ENCODE assay signal across 28 cellular contexts in genomic region chr11:70519117-70519516, GRCh38.
A peak's percentile ranks its signal among the peaks of the same experiment; 100 is the strongest.
DNase-seq lines count a peak whose midpoint lies in the region; ATAC-seq and TF ChIP-seq lines count a peak whose summit lies in the region.
"Had no signal": no experiment of that assay in that cellular context is flagged by ENCODE, and none has a peak within 500 bp of the region (broad histone marks: within the 10 kb centered on the region; RNA-seq: fewer than 3 reads in every experiment).

No MANE protein-coding gene starts in this region.

- H3K27ac Mint-ChIP-seq in natural killer cell treated with Interleukin-12 subunit alpha and Interleukin-12 subunit beta and Interleukin-15 and Interleukin-18, amount 100 ng/mL, for 72 hours = no peak overlapping the region
- no peak overlapping the region for H3K27ac Mint-ChIP-seq in natural killer cell
- no peak overlapping the region for H3K27ac Mint-ChIP-seq in GM23338
- H3K27ac Mint-ChIP-seq: activated CD8-positive, alpha-beta T cell treated with anti-CD3 and anti-CD28 coated beads for 36 hours; CD4-positive, CD25-positive, alpha-beta regulatory T cell; HFFc6; IgD-negative memory B cell; nephron had no signal

- H3K36me3 ChIP-seq in PC-3 (ENCODE audit: low read depth, low read length) (no peaks in the 10 kb centered on the region), GM23338 (ENCODE audit: insufficient read depth) (no peaks in the 10 kb centered on the region)
- H3K36me3 ChIP-seq: brain microvascular endothelial cell, esophagus squamous epithelium, gastrocnemius medialis, ovary had no signal

- intact Hi-C loops in natural killer cell (cut with micrococcal nuclease) (no loop called here), PC-3 (cut with micrococcal nuclease) (no loop called here)

- H3K36me3 Mint-ChIP-seq in natural killer cell treated with Interleukin-12 subunit alpha and Interleukin-12 subunit beta and Interleukin-15 and Interleukin-18, amount 100 ng/mL, for 72 hours = no peaks in the 10 kb centered on the region
- no peaks in the 10 kb centered on the region for H3K36me3 Mint-ChIP-seq in natural killer cell
- no peaks in the 10 kb centered on the region; the same call in 2 of the 3 replicates for H3K36me3 Mint-ChIP-seq in GM23338 (ENCODE audit: low read depth)
- H3K36me3 Mint-ChIP-seq: CD4-positive, CD25-positive, alpha-beta regulatory T cell; IgD-negative memory B cell had no signal

- no peaks in the 10 kb centered on the region for H3K9me3 Mint-ChIP-seq in natural killer cell treated with Interleukin-12 subunit alpha and Interleukin-12 subunit beta and Interleukin-15 and Interleukin-18, amount 100 ng/mL, for 72 hours
- H3K9me3 Mint-ChIP-seq in natural killer cell = no peaks in the 10 kb centered on the region
- H3K9me3 Mint-ChIP-seq in GM23338 = no peaks in the 10 kb centered on the region
- H3K9me3 Mint-ChIP-seq: activated CD8-positive, alpha-beta T cell treated with anti-CD3 and anti-CD28 coated beads for 36 hours; HFFc6 had no signal

- peak; percentile 8 for DNase-seq in natural killer cell treated with Interleukin-12 subunit alpha and Interleukin-12 subunit beta and Interleukin-15 and Interleukin-18, amount 100 ng/mL, for 72 hours (ENCODE audit: low spot score)
- DNase-seq in natural killer cell (no peak), PC-3 (peak; percentile 25), fibroblast of peridontal ligament (ENCODE audit: extremely low read depth) (peak; percentile 8), GM23338 (ENCODE audit: low spot score) (no peak), EL (no peak), NCI-H1694 treated with DMSO at 0.1 percent for 48 hours (lab: John Stamatoyannopoulos, UW) (no peak), Ammon's horn (ENCODE audit: low spot score) (no peak)
- DNase-seq: 8988T; activated CD8-positive, alpha-beta T cell treated with anti-CD3 and anti-CD28 coated beads for 36 hours; activated naive CD4-positive, alpha-beta T cell treated with anti-CD3 and anti-CD28 coated beads, Interleukin-2, amount 50 U/mL, for 16 hours; brain microvascular endothelial cell; CD4-positive, CD25-positive, alpha-beta regulatory T cell; cerebellar nuclear complex; esophagus squamous epithelium; gastrocnemius medialis; HFFc6; left cardiac atrium; NCI-H1092 treated with DMSO at 0.1 percent for 48 hours; NCI-H2029; NCI-H510A treated with DMSO at 0.1 percent for 48 hours; stimulated activated CD4-positive, alpha-beta T cell treated with anti-CD3 and anti-CD28 coated beads, Interleukin-2, amount 100 ng/mL, for 24 hours; stimulated activated naive CD8-positive, alpha-beta T cell treated with anti-CD3 and anti-CD28 coated beads, Interleukin-15, Interleukin-2, amounts not matched to agents 100 U/mL and 50 U/mL, for 24 hours had no signal

- H3K9ac ChIP-seq in PC-3 (ENCODE audit: low read length) = no peak overlapping the region

- H3K27me3 Mint-ChIP-seq in natural killer cell treated with Interleukin-12 subunit alpha and Interleukin-12 subunit beta and Interleukin-15 and Interleukin-18, amount 100 ng/mL, for 72 hours = peaks cover 41 to 42% of the 10 kb centered on the region in 2 donors
- peaks cover 31 to 66% of the 10 kb centered on the region in 2 donors for H3K27me3 Mint-ChIP-seq in natural killer cell (ENCODE audit: low read depth in 2 of 2)
- peaks cover 21% of the 10 kb centered on the region for H3K27me3 Mint-ChIP-seq in GM23338 (ENCODE audit: insufficient read depth, low read depth, poor library complexity)

- H3K27ac ChIP-seq in PC-3 (ENCODE audit: low read length) (no peak overlapping the region), GM23338 (ENCODE audit: low read depth) (no peak overlapping the region)
- H3K27ac ChIP-seq: brain microvascular endothelial cell, esophagus squamous epithelium, gastrocnemius medialis, hepatocyte, ovary had no signal

- POLR2A ChIA-PET in PC-3 (lab: Charles Lee; ENCODE audit: unreplicated experiment) = interaction anchor here (0.7 kb wide), 1 partner anchor 929 kb away, joined by 4 read pairs; no protein-coding TSS in a partner anchor

- no peaks in the 10 kb centered on the region for H3K4me1 Mint-ChIP-seq in natural killer cell treated with Interleukin-12 subunit alpha and Interleukin-12 subunit beta and Interleukin-15 and Interleukin-18, amount 100 ng/mL, for 72 hours (ENCODE audit: low read depth in 2 of 2)
- no peaks in the 10 kb centered on the region for H3K4me1 Mint-ChIP-seq in natural killer cell
- peaks cover 40% of the 10 kb centered on the region for H3K4me1 Mint-ChIP-seq in GM23338
- H3K4me1 Mint-ChIP-seq: CD4-positive, CD25-positive, alpha-beta regulatory T cell had no signal

- H3K4me3 ChIP-seq in PC-3 (ENCODE audit: low read length) = no peak overlapping the region
- no peak overlapping the region for H3K4me3 ChIP-seq in GM23338
- H3K4me3 ChIP-seq: esophagus squamous epithelium, gastrocnemius medialis, hepatocyte, lung, ovary had no signal

- H3K27me3 ChIP-seq in PC-3 (ENCODE audit: low read length) (no peaks in the 10 kb centered on the region), GM23338 (ENCODE audit: insufficient read depth) (no peaks in the 10 kb centered on the region)
- H3K27me3 ChIP-seq: brain microvascular endothelial cell, hepatocyte, ovary had no signal

- H3K79me2 ChIP-seq in PC-3 (ENCODE audit: low read length) (no peaks in the 10 kb centered on the region), GM23338 (replicated peaks; ENCODE audit: insufficient read depth) (peaks cover 7% of the 10 kb centered on the region)
- H3K79me2 ChIP-seq: hepatocyte had no signal

- H2AFZ ChIP-seq in PC-3 (ENCODE audit: low read length) (no peak overlapping the region), GM23338 (no peak overlapping the region)
- H2AFZ ChIP-seq: hepatocyte had no signal

- H4K20me1 ChIP-seq in PC-3 (ENCODE audit: low read length) (no peaks in the 10 kb centered on the region), GM23338 (replicated peaks; ENCODE audit: insufficient read depth) (no peaks in the 10 kb centered on the region; the same call in 1 of the 2 replicates)

- TF ChIP-seq CTCF in natural killer cell (IDR thresholded peaks at IDR 0.05) (no peak), PC-3 (conservative IDR thresholded peaks at IDR 0.05; ENCODE audit: low read depth, low read length) (no peak), GM23338 (conservative IDR thresholded peaks at IDR 0.05; ENCODE audit: low read depth in 2 of 2) (no peak)

- CTCF ChIA-PET in PC-3 (lab: Charles Lee) = no interaction called here

- H3K9me2 ChIP-seq in PC-3 (replicated peaks; ENCODE audit: low read length) = no peaks in the 10 kb centered on the region
- no peaks in the 10 kb centered on the region for H3K9me2 ChIP-seq in GM23338 (ENCODE audit: insufficient read depth)

- ATAC-seq in natural killer cell treated with Interleukin-12 subunit alpha and Interleukin-12 subunit beta and Interleukin-15 and Interleukin-18, amount 100 ng/mL, for 72 hours = no peak
- no peak for ATAC-seq in natural killer cell
- peak; percentile 73 for ATAC-seq in PC-3
- ATAC-seq in GM23338 = no peak
- ATAC-seq: activated CD8-positive, alpha-beta T cell treated with anti-CD3 and anti-CD28 coated beads for 36 hours; gastrocnemius medialis; left cardiac atrium; stimulated activated naive CD8-positive, alpha-beta T cell treated with anti-CD3 and anti-CD28 coated beads, Interleukin-15, Interleukin-2, amounts not matched to agents 100 U/mL and 50 U/mL, for 24 hours had no signal

- BruUV-seq in PC-3 (replicated peaks; lab: Mats Ljungman, UMichigan) = no TSS peak

- H3K9me3 ChIP-seq in PC-3 (ENCODE audit: low read length) = no peaks in the 10 kb centered on the region
- H3K9me3 ChIP-seq: esophagus squamous epithelium, gastrocnemius medialis, ovary had no signal

- H3F3A ChIP-seq in PC-3 (ENCODE audit: low read length, unreplicated experiment) (no peaks in the 10 kb centered on the region), GM23338 (replicated peaks; ENCODE audit: low read depth) (no peaks in the 10 kb centered on the region)

- no peak overlapping the region for H3K4me3 Mint-ChIP-seq in natural killer cell treated with Interleukin-12 subunit alpha and Interleukin-12 subunit beta and Interleukin-15 and Interleukin-18, amount 100 ng/mL, for 72 hours
- H3K4me3 Mint-ChIP-seq in natural killer cell = no peak overlapping the region
- H3K4me3 Mint-ChIP-seq in GM23338 = no peak overlapping the region
- H3K4me3 Mint-ChIP-seq: activated CD8-positive, alpha-beta T cell treated with anti-CD3 and anti-CD28 coated beads for 36 hours; CD4-positive, CD25-positive, alpha-beta regulatory T cell; HFFc6; nephron had no signal

- H3K4me1 ChIP-seq in PC-3 (ENCODE audit: insufficient read depth, low read length) (no peaks in the 10 kb centered on the region), GM23338 (ENCODE audit: insufficient read depth) (peaks cover 12% of the 10 kb centered on the region)
- H3K4me1 ChIP-seq: esophagus squamous epithelium, gastrocnemius medialis had no signal

- no peak overlapping the region for H3K4me2 ChIP-seq in PC-3 (ENCODE audit: low read length)
- no peak overlapping the region for H3K4me2 ChIP-seq in GM23338
- H3K4me2 ChIP-seq: hepatocyte had no signal

TF ChIP-seq in GM23338, 12 proteins besides CTCF, POLR2A, EP300 and RAD21 (continues in another document):
- TF ChIP-seq ZNF114 (CRISPR knock-in tag; IDR thresholded peaks at IDR 0.05) (no peak), STAT1 (IDR thresholded peaks at IDR 0.05; ENCODE audit: unreplicated experiment) (no peak), EZH2 (IDR thresholded peaks at IDR 0.05; ENCODE audit: low read depth, unreplicated experiment) (no peak)

Comparison
In these comparisons a context has a peak if more than half of its experiments do, and no peak if none do; other contexts are left out.
1. DNase-seq: peak in natural killer cell treated with Interleukin-12 subunit alpha and Interleukin-12 subunit beta and Interleukin-15 and Interleukin-18, amount 100 ng/mL, for 72 hours (single experiment), PC-3 (single experiment) and fibroblast of peridontal ligament (single experiment); none in natural killer cell (single experiment), GM23338 (single experiment), EL (single experiment), NCI-H1694 treated with DMSO at 0.1 percent for 48 hours (single experiment) and Ammon's horn (single experiment).